Comparison of ENCODE assay signal across 8 cellular contexts in the genomic region with DNA sequence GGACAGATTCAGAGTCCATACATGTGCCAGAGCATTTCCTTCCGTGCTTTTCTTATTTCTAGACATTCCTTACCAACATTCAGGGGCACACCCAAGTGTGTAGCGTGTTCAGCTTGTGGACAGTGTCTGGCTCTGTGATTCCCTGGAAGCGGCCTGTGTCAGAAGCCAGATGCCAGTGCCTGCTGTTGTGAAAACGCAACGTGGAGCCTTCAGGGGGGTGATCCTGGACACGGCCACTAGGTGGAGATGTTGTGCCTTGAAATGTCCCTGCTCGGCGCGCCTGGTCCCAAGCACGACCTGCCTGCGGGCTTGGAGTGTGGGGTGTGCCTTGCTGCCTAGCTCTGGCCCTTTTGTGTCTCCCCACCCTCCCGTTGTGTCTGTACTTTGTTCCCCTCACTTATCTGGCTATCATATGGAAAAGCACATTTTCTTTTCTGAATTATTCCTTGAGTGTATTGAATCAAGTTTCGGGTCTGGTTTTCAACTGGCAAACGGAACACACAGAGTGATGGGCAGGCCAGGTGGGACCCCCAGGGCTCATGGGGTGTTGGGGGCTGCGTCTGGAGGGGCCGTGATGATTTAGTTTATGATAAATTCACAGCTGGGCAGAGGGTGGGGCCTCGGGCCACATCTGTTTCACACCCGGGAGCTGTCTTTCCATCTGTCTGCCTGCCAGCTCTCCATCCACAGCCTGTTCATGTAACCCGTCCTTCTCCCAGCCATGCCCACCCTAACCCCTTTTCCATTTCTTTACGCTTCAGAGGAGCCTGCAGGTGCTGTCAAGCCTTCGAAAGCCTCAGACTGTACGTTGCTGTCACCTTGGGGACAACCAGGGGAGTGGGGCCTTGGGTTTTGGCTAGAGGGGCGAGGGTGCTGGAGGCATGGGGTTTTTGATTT.
DNase-seq lines count a peak whose midpoint lies in the region; ATAC-seq and TF ChIP-seq lines count a peak whose summit lies in the region.

No MANE protein-coding gene starts in this region.

- DNase-seq in NCI-H524 (lab: John Stamatoyannopoulos, UW), result peak; percentile 38 to 64
- DNase-seq in NCI-H524 treated with DMSO at 0.1 percent for 48 hours (lab: John Stamatoyannopoulos, UW), result no peak
- DNase-seq in NCI-H1105 (lab: John Stamatoyannopoulos, UW), result peak; percentile 25
- DNase-seq in WTC11 (ENCODE audit: low spot score), result peak; percentile 86
- DNase-seq in mammary epithelial cell, result peak; percentile 40
- DNase-seq in kidney epithelial cell (ENCODE audit: low read depth), result no peak
- DNase-seq in stimulated activated CD4-positive, alpha-beta T cell treated with anti-CD3 and anti-CD28 coated beads, Interleukin-2, amount 100 ng/mL, for 48 hours, result peak; percentile 68

- POLR2A ChIA-PET in WTC11 (lab: Charles Lee), result no interaction called here

- in situ Hi-C loops in mammary epithelial cell (cut with MboI; ENCODE audit: low sequenced_read_pairs in 2 of 2), result loop anchor here in 1 of 2 donors (5.0 to 25.0 kb wide), 3 partner anchors 243 to 1013 kb away; no protein-coding TSS in a partner anchor

- peak; percentile 90 for TF ChIP-seq CTCF in WTC11 (IDR thresholded peaks at IDR 0.05)
- peak; percentile 74 to 82 for TF ChIP-seq CTCF in mammary epithelial cell (conservative IDR thresholded peaks at IDR 0.05 in 1 of 2, IDR thresholded peaks at IDR 0.05 in 1 of 2; ENCODE audit: extremely low read depth in 1 of 2, insufficient read depth in 1 of 2, low read depth in 1 of 2, low read length in 2 of 2)
- peak; percentile 76 for TF ChIP-seq CTCF in kidney epithelial cell (IDR thresholded peaks at IDR 0.05; ENCODE audit: insufficient read depth, low read length, poor library complexity, severe bottlenecking)

- H3K4me1 Mint-ChIP-seq in WTC11, result no peaks in the 10 kb centered on the region

- H3K9ac ChIP-seq in mammary epithelial cell (ENCODE audit: insufficient read depth, low read length), result no peak overlapping the region

- H3K4me3 ChIP-seq in mammary epithelial cell (replicated peaks in 1 of 3; ENCODE audit: insufficient read depth in 1 of 3, low read depth in 2 of 3, low read length in 3 of 3) (no peak overlapping the region), kidney epithelial cell (ENCODE audit: low read depth, low read length) (no peak overlapping the region)

- WGBS in mammary epithelial cell (ENCODE audit: low coverage, missing lambda C conversion rate), result 66% methylated on average over 22 of the region's 23 CpGs

- peaks cover 4% of the 10 kb centered on the region for H3K36me3 Mint-ChIP-seq in WTC11

- H3K36me3 ChIP-seq in mammary epithelial cell (ENCODE audit: insufficient read depth, low read length) (no peaks in the 10 kb centered on the region), kidney epithelial cell (ENCODE audit: control insufficient read depth, insufficient read depth, low read length) (peaks cover 1% of the 10 kb centered on the region)

- H4K20me1 ChIP-seq in mammary epithelial cell (ENCODE audit: insufficient read depth, low read length), result no peaks in the 10 kb centered on the region

- no peak overlapping the region for H2AFZ ChIP-seq in mammary epithelial cell (ENCODE audit: low read depth, low read length)

- CTCF ChIA-PET in WTC11 (lab: Charles Lee) (interaction anchor here (0.5 to 4.2 kb wide), 17 partner anchors 8 to 601 kb away, joined by 3 to 26 read pairs (median 3); no protein-coding TSS in a partner anchor), mammary epithelial cell (lab: Charles Lee; ENCODE audit: low non-redundant PET) (interaction anchor here (0.6 kb wide), 1 partner anchor 249 kb away, joined by 7 read pairs; no protein-coding TSS in a partner anchor)

- dilution Hi-C loops in mammary epithelial cell (cut with HindIII; ENCODE audit: low sequenced_read_pairs), result no loop called here

- ATAC-seq in WTC11 (peak; percentile 67), GM18519 (IDR thresholded peaks at IDR 0.05; ENCODE audit: low FRiP score, unreplicated experiment) (no peak)

- peaks cover 11% of the 10 kb centered on the region for H3K9me3 Mint-ChIP-seq in WTC11

- BruUV-seq in mammary epithelial cell (replicated peaks; lab: Mats Ljungman, UMichigan), result no TSS peak

- H3K27me3 Mint-ChIP-seq in WTC11 (ENCODE audit: low read depth), result no peaks in the 10 kb centered on the region; the same call in none of the 2 replicates

- no peak overlapping the region for H3K27ac Mint-ChIP-seq in WTC11

- H3K27me3 ChIP-seq in mammary epithelial cell (ENCODE audit: insufficient read depth, low read length) (no peaks in the 10 kb centered on the region), kidney epithelial cell (ENCODE audit: control insufficient read depth, insufficient read depth, low read length) (peaks cover 10% of the 10 kb centered on the region)

- H3K9me3 ChIP-seq in mammary epithelial cell (replicated peaks; ENCODE audit: insufficient read depth, low read length), result no peaks in the 10 kb centered on the region

- H3K27ac ChIP-seq in mammary epithelial cell (ENCODE audit: insufficient read depth, low read depth, low read length), result no peak overlapping the region

- no peaks in the 10 kb centered on the region for H3K79me2 ChIP-seq in mammary epithelial cell (ENCODE audit: insufficient read depth, low read length)

- H3K4me3 Mint-ChIP-seq in WTC11, result no peak overlapping the region

- intact Hi-C loops in mammary epithelial cell (cut with micrococcal nuclease), result loop anchor here (5.0 kb wide), 3 partner anchors 58 to 448 kb away; no protein-coding TSS in a partner anchor

- no peak overlapping the region for H3K4me2 ChIP-seq in mammary epithelial cell (ENCODE audit: insufficient read depth, low read depth, low read length)

- peaks cover 4% of the 10 kb centered on the region for H3K4me1 ChIP-seq in mammary epithelial cell (ENCODE audit: insufficient read depth, low read length)

TF ChIP-seq in WTC11, 78 proteins besides CTCF, POLR2A, EP300 and RAD21 (continues in another document):
- no peak for TF ChIP-seq ELF4 (CRISPR knock-in tag; IDR thresholded peaks at IDR 0.05; ENCODE audit: low read depth)
- no peak for TF ChIP-seq FOXP1 (CRISPR knock-in tag; IDR thresholded peaks at IDR 0.05; ENCODE audit: borderline replicate concordance)
- TF ChIP-seq, protein P1, sequence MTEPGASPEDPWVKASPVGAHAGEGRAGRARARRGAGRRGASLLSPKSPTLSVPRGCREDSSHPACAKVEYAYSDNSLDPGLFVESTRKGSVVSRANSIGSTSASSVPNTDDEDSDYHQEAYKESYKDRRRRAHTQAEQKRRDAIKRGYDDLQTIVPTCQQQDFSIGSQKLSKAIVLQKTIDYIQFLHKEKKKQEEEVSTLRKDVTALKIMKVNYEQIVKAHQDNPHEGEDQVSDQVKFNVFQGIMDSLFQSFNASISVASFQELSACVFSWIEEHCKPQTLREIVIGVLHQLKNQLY (CRISPR knock-in tag; IDR thresholded peaks at IDR 0.05), result no peak
- no peak for TF ChIP-seq HMGA2 (CRISPR knock-in tag; IDR thresholded peaks at IDR 0.05)
- TF ChIP-seq MXD4 (CRISPR knock-in tag; IDR thresholded peaks at IDR 0.05; ENCODE audit: borderline replicate concordance), result no peak
- TF ChIP-seq ZNF671 (CRISPR knock-in tag; IDR thresholded peaks at IDR 0.05), result no peak
- TF ChIP-seq, protein P2, sequence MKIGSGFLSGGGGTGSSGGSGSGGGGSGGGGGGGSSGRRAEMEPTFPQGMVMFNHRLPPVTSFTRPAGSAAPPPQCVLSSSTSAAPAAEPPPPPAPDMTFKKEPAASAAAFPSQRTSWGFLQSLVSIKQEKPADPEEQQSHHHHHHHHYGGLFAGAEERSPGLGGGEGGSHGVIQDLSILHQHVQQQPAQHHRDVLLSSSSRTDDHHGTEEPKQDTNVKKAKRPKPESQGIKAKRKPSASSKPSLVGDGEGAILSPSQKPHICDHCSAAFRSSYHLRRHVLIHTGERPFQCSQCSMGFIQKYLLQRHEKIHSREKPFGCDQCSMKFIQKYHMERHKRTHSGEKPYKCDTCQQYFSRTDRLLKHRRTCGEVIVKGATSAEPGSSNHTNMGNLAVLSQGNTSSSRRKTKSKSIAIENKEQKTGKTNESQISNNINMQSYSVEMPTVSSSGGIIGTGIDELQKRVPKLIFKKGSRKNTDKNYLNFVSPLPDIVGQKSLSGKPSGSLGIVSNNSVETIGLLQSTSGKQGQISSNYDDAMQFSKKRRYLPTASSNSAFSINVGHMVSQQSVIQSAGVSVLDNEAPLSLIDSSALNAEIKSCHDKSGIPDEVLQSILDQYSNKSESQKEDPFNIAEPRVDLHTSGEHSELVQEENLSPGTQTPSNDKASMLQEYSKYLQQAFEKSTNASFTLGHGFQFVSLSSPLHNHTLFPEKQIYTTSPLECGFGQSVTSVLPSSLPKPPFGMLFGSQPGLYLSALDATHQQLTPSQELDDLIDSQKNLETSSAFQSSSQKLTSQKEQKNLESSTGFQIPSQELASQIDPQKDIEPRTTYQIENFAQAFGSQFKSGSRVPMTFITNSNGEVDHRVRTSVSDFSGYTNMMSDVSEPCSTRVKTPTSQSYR (CRISPR knock-in tag; IDR thresholded peaks at IDR 0.05), result no peak
- TF ChIP-seq, protein P3, sequence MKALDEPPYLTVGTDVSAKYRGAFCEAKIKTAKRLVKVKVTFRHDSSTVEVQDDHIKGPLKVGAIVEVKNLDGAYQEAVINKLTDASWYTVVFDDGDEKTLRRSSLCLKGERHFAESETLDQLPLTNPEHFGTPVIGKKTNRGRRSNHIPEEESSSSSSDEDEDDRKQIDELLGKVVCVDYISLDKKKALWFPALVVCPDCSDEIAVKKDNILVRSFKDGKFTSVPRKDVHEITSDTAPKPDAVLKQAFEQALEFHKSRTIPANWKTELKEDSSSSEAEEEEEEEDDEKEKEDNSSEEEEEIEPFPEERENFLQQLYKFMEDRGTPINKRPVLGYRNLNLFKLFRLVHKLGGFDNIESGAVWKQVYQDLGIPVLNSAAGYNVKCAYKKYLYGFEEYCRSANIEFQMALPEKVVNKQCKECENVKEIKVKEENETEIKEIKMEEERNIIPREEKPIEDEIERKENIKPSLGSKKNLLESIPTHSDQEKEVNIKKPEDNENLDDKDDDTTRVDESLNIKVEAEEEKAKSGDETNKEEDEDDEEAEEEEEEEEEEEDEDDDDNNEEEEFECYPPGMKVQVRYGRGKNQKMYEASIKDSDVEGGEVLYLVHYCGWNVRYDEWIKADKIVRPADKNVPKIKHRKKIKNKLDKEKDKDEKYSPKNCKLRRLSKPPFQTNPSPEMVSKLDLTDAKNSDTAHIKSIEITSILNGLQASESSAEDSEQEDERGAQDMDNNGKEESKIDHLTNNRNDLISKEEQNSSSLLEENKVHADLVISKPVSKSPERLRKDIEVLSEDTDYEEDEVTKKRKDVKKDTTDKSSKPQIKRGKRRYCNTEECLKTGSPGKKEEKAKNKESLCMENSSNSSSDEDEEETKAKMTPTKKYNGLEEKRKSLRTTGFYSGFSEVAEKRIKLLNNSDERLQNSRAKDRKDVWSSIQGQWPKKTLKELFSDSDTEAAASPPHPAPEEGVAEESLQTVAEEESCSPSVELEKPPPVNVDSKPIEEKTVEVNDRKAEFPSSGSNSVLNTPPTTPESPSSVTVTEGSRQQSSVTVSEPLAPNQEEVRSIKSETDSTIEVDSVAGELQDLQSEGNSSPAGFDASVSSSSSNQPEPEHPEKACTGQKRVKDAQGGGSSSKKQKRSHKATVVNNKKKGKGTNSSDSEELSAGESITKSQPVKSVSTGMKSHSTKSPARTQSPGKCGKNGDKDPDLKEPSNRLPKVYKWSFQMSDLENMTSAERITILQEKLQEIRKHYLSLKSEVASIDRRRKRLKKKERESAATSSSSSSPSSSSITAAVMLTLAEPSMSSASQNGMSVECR (CRISPR knock-in tag; IDR thresholded peaks at IDR 0.05; ENCODE audit: borderline replicate concordance), result no peak

Comparison
In these comparisons a context has a peak if more than half of its experiments do, and no peak if none do; other contexts are left out.
1. DNase-seq: peak in NCI-H524 (2 of 2), NCI-H1105 (single experiment), WTC11 (single experiment), mammary epithelial cell (single experiment) and stimulated activated CD4-positive, alpha-beta T cell treated with anti-CD3 and anti-CD28 coated beads, Interleukin-2, amount 100 ng/mL, for 48 hours (2 of 2); none in NCI-H524 treated with DMSO at 0.1 percent for 48 hours (single experiment) and kidney epithelial cell (single experiment).
2. Peak in every context shown above with its lines, with median percentiles within 50 percentile points of each other: CTCF ChIP-seq.